ENCODE assay signal across 17 cellular contexts in the genomic region with DNA sequence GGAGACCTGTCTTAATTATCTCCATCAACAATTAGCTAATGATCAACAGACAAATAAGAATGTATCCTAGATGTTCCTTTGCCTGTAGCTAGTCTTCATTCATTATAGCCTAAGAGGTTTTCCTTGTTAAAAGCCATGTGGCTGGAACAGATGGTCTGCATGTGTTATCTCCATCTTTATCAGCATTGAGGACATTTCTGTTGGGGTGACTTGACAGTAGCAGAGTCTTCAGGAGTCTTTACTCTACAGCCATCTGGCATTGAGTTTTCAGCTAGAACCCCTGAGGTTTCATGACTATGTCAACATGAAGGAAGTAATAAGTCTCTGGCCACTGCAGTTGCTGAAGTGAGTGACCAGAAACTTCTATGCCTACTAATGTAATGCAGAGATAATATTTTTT.
"Had no signal": no experiment of that assay in that cellular context is flagged by ENCODE, and none has a peak within 500 bp of the region (broad histone marks: within the 10 kb centered on the region; RNA-seq: fewer than 3 reads in every experiment).

No MANE protein-coding gene starts in this region.

- ATAC-seq: esophagus mucosa; heart right ventricle; mucosa of descending colon; naive thymus-derived CD8-positive, alpha-beta T cell; psoas muscle; sciatic nerve; stimulated activated memory B cell treated with anti-CD40 and anti-IgM and Interleukin-4, amounts not matched to agents 10 μg/mL and 1 μg/mL and 100 μg/mL, for 72 hours; upper lobe of right lung had no signal

- DNase-seq: effector memory CD4-positive, alpha-beta T cell; heart right ventricle; hypothalamus; kidney glomerular epithelial cell; mucosa of descending colon; naive thymus-derived CD8-positive, alpha-beta T cell; psoas muscle; retina; spleen; stimulated activated CD4-positive, alpha-beta T cell treated with anti-CD3 and anti-CD28 coated beads, Interleukin-15, amount 100 ng/mL, for 24 hours; stimulated activated CD4-positive, alpha-beta T cell treated with anti-CD3 and anti-CD28 coated beads, Interleukin-1b, Interleukin-23, amount 100 ng/mL, for 48 hours; stimulated activated CD4-positive, alpha-beta T cell treated with anti-CD3 and anti-CD28 coated beads, Interleukin-4, amount 100 ng/mL, for 24 hours; testis; upper lobe of right lung had no signal
